23 cellular contexts compared by ENCODE assay signal in genomic region chr7:133904766-133905165, GRCh38.
"Had no signal": no experiment of that assay in that cellular context is flagged by ENCODE, and none has a peak within 500 bp of the region (broad histone marks: within the 10 kb centered on the region; RNA-seq: fewer than 3 reads in every experiment).

No MANE protein-coding gene starts in this region.

- H3K4me1 Mint-ChIP-seq: nephron progenitor cell; stimulated activated memory B cell treated with anti-CD40 and anti-IgM and Interleukin-4, amounts not matched to agents 10 μg/mL and 1 μg/mL and 100 μg/mL, for 72 hours had no signal

- H3K27ac Mint-ChIP-seq: naive thymus-derived CD4-positive, alpha-beta T cell; nephron progenitor cell; stimulated activated memory B cell treated with anti-CD40 and anti-IgM and Interleukin-4, amounts not matched to agents 10 μg/mL and 1 μg/mL and 100 μg/mL, for 72 hours; stimulated activated naive CD8-positive, alpha-beta T cell treated with anti-CD3 and anti-CD28 coated beads, Interleukin-15, Interleukin-2, amounts not matched to agents 100 ng/mL and 50 ng/mL, for 24 hours had no signal

- H3K27me3 Mint-ChIP-seq: naive thymus-derived CD4-positive, alpha-beta T cell; stimulated activated memory B cell treated with anti-CD40 and anti-IgM and Interleukin-4, amounts not matched to agents 10 μg/mL and 1 μg/mL and 100 μg/mL, for 72 hours; stimulated activated naive CD8-positive, alpha-beta T cell treated with anti-CD3 and anti-CD28 coated beads, Interleukin-15, Interleukin-2, amounts not matched to agents 100 ng/mL and 50 ng/mL, for 24 hours had no signal

- H2AFZ ChIP-seq: hepatocyte had no signal

- H3K4me3 ChIP-seq: coronary artery, dorsolateral prefrontal cortex, hepatocyte, lung, spleen, testis, tibial nerve, upper lobe of right lung, vagina had no signal

- H3K4me2 ChIP-seq: hepatocyte had no signal

- H3K27ac ChIP-seq: coronary artery, hepatocyte, neutrophil, spleen, testis, tibial nerve, upper lobe of right lung, vagina had no signal

- H3K4me1 ChIP-seq: spleen, testis, tibial nerve, upper lobe of right lung, vagina had no signal

- DNase-seq: effector CD8-positive, alpha-beta T cell; head of caudate nucleus; left colon; left ventricle myocardium superior; mesenchymal stem cell; naive thymus-derived CD4-positive, alpha-beta T cell; nephron progenitor cell; posterior cingulate gyrus; spleen; stimulated activated CD4-positive, alpha-beta T cell treated with anti-CD3 and anti-CD28 coated beads, Interleukin-15, amount 100 ng/mL, for 24 hours; stimulated activated CD4-positive, alpha-beta T cell treated with anti-CD3 and anti-CD28 coated beads, Interleukin-1b, Interleukin-23, amount 100 ng/mL, for 48 hours; stimulated activated CD4-positive, alpha-beta T cell treated with anti-CD3 and anti-CD28 coated beads, Interleukin-4, amount 100 ng/mL, for 24 hours; testis; upper lobe of right lung had no signal

- H3K27me3 ChIP-seq: dorsolateral prefrontal cortex, hepatocyte, neutrophil, spleen, testis, tibial nerve, upper lobe of right lung, vagina had no signal

- H3K9me3 ChIP-seq: neutrophil, spleen, testis, tibial nerve, upper lobe of right lung, vagina had no signal

- H3K79me2 ChIP-seq: hepatocyte had no signal

- H3K36me3 ChIP-seq: neutrophil, spleen, upper lobe of right lung, vagina had no signal

- H3K4me3 Mint-ChIP-seq: naive thymus-derived CD4-positive, alpha-beta T cell; nephron progenitor cell; stimulated activated memory B cell treated with anti-CD40 and anti-IgM and Interleukin-4, amounts not matched to agents 10 μg/mL and 1 μg/mL and 100 μg/mL, for 72 hours; stimulated activated naive CD8-positive, alpha-beta T cell treated with anti-CD3 and anti-CD28 coated beads, Interleukin-15, Interleukin-2, amounts not matched to agents 100 ng/mL and 50 ng/mL, for 24 hours had no signal

- H3K9me3 Mint-ChIP-seq: nephron progenitor cell had no signal
